ENCODE assay signal across 9 cellular contexts in the genomic region with DNA sequence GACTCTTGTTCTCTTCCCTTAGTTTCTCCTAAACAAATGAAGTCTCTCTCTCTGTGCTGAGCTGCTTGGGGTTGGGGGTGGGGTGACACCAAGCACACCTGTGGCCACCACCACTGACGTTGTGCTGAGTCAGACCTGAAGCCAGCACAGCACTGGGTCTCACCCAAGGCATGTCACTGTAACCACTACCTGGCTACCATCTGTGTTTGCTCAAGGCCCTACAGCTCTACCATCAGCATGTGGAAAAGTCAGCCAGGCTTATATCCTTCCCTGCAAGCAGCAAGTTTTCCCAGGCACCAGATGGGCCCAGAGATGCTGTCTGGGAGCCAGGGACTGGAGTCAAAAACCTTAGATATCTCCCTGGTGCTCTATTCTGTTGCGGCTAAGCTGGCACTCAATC. TPM values are rescaled to one million over a fixed set of nuclear protein-coding genes. Genes with fewer than 3 reads are reported as not detected.
DNase-seq lines count a peak whose midpoint lies in the region; ATAC-seq and TF ChIP-seq lines count a peak whose summit lies in the region.
"Had no signal": no experiment of that assay in that cellular context is flagged by ENCODE, and none has a peak within 500 bp of the region (broad histone marks: within the 10 kb centered on the region; RNA-seq: fewer than 3 reads in every experiment).

No MANE protein-coding gene starts in this region.

- no peaks in the 10 kb centered on the region for H3K36me3 ChIP-seq in HUES48 (ENCODE audit: control insufficient read depth, insufficient read depth, low read length)
- H3K36me3 ChIP-seq in mucosa of descending colon (ENCODE audit: low read depth): no peaks in the 10 kb centered on the region
- no peaks in the 10 kb centered on the region for H3K36me3 ChIP-seq in Karpas-422 (ENCODE audit: insufficient read depth, low read length)

- no peak for TF ChIP-seq CTCF in mucosa of descending colon (IDR thresholded peaks at IDR 0.05)

- H3K27me3 ChIP-seq in HUES48 (ENCODE audit: control insufficient read depth, insufficient read depth, low read length): no peaks in the 10 kb centered on the region
- no peaks in the 10 kb centered on the region for H3K27me3 ChIP-seq in Karpas-422 (ENCODE audit: low read length)
- H3K27me3 ChIP-seq: testis had no signal

- H3K9me2 ChIP-seq in Karpas-422 (replicated peaks; ENCODE audit: insufficient read depth, low read length): no peaks in the 10 kb centered on the region

- no peak overlapping the region for H3K4me2 ChIP-seq in Karpas-422 (ENCODE audit: low read depth, low read length, poor library complexity, severe bottlenecking)

- H3K4me1 ChIP-seq in HUES48 (ENCODE audit: control insufficient read depth, insufficient read depth, low read length) (peaks cover 10% of the 10 kb centered on the region), mucosa of descending colon (ENCODE audit: low read depth) (no peaks in the 10 kb centered on the region), Karpas-422 (ENCODE audit: low read length) (peaks cover 13% of the 10 kb centered on the region)

- H4K20me1 ChIP-seq in Karpas-422 (ENCODE audit: insufficient read depth, low read depth, low read length): no peaks in the 10 kb centered on the region

- no peak overlapping the region for H3K4me3 ChIP-seq in HUES48 (ENCODE audit: low read depth, low read length)
- H3K4me3 ChIP-seq in mucosa of descending colon: no peak overlapping the region
- H3K4me3 ChIP-seq in Karpas-422 (ENCODE audit: low read length): no peak overlapping the region
- H3K4me3 ChIP-seq: testis had no signal

- no peak for DNase-seq in activated CD4-positive, CD25-positive, alpha-beta regulatory T cell (lab: John Stamatoyannopoulos, UW)
- DNase-seq in mucosa of descending colon: no peak
- DNase-seq in hypothalamus (lab: John Stamatoyannopoulos, UW): no peak
- DNase-seq in kidney glomerular epithelial cell (lab: John Stamatoyannopoulos, UW): no peak
- no peak for DNase-seq in Karpas-422
- DNase-seq: testis had no signal

- peak overlapping the region; percentile 26 for H3K27ac ChIP-seq in HUES48 (ENCODE audit: low read depth, low read length)
- no peak overlapping the region for H3K27ac ChIP-seq in Karpas-422 (ENCODE audit: low read length)
- H3K27ac ChIP-seq: testis had no signal

- H3K79me2 ChIP-seq in Karpas-422 (ENCODE audit: low read length): no peaks in the 10 kb centered on the region

- no peak overlapping the region for H3K9ac ChIP-seq in HUES48 (ENCODE audit: low read depth, low read length)
- no peak overlapping the region for H3K9ac ChIP-seq in Karpas-422 (ENCODE audit: low read length)

- ATAC-seq in activated CD4-positive, CD25-positive, alpha-beta regulatory T cell treated with anti-CD3 and anti-CD28 coated beads, Interleukin-2, amount 50 U/mL, for 24 hours: peak; percentile 70 to 82
- ATAC-seq in GM21825 (IDR thresholded peaks at IDR 0.05; ENCODE audit: unreplicated experiment) (peak; percentile 66), mucosa of descending colon (peak; percentile 70)

- intact Hi-C loops in mucosa of descending colon (cut with DNase I, micrococcal nuclease): no loop called here

- H3K9me3 ChIP-seq in HUES48 (ENCODE audit: control insufficient read depth, insufficient read depth, low read length) (no peaks in the 10 kb centered on the region), mucosa of descending colon (no peaks in the 10 kb centered on the region), Karpas-422 (ENCODE audit: low read length) (no peaks in the 10 kb centered on the region)
- H3K9me3 ChIP-seq: testis had no signal

- no peak overlapping the region for H2AFZ ChIP-seq in Karpas-422 (ENCODE audit: low read length)

RNA-seq across cellular contexts. Expression of a gene that starts 6.9 kb away (rescaled TPM):
- 1 to 10 TPM; 1.4 to 2.2 (median 2.1) TPM for total RNA-seq in mucosa of descending colon
- total RNA-seq in Karpas-422 (2014; rRNA removed; shearing (Covaris generic); ENCODE audit: low replicate concordance): not detected in 2 replicates
- total RNA-seq: testis had no signal

RNA-seq across cellular contexts. Expression of a gene that starts 9.1 kb away (rescaled TPM):
- 1 to 10 TPM in 2 of 3 donors, under 1 TPM in 1; 0.75 to 4.9 (median 1.3) TPM for total RNA-seq in mucosa of descending colon
- not detected in 2 replicates for total RNA-seq in Karpas-422 (2014; rRNA removed; shearing (Covaris generic); ENCODE audit: low replicate concordance)

RNA-seq across cellular contexts. Expression of a gene that starts 19.5 kb away (rescaled TPM):
- total RNA-seq in mucosa of descending colon: under 1 TPM in 2 of 3 donors, not detected in 1; 0.19 to 0.72 TPM
- total RNA-seq in Karpas-422 (2014; rRNA removed; shearing (Covaris generic); ENCODE audit: low replicate concordance): not detected in 2 replicates

RNA-seq across cellular contexts. Expression of a gene that starts 25.6 kb away (rescaled TPM):
- 10 to 100 TPM; 24.5 to 33.7 (median 27.9) TPM for total RNA-seq in mucosa of descending colon
- 24.9 and 27.3 TPM in 2 replicates for total RNA-seq in Karpas-422 (2014; rRNA removed; shearing (Covaris generic); ENCODE audit: low replicate concordance)

RNA-seq across cellular contexts. Expression of a gene that starts 58.1 kb away (rescaled TPM):
- total RNA-seq in mucosa of descending colon: 1 to 10 TPM in 2 of 3 donors, not detected in 1; 1.1 to 2.2 TPM
- not detected in 2 replicates for total RNA-seq in Karpas-422 (2014; rRNA removed; shearing (Covaris generic); ENCODE audit: low replicate concordance)
